In genomic region chr2:98773169-98773568, GRCh38 we compare ENCODE assay signal across 21 cellular contexts. TPM values are rescaled to one million over a fixed set of nuclear protein-coding genes. Genes with fewer than 3 reads are reported as not detected.
DNase-seq lines count a peak whose midpoint lies in the region; ATAC-seq, FAIRE-seq and TF ChIP-seq lines count a peak whose summit lies in the region.
"Had no signal": no experiment of that assay in that cellular context is flagged by ENCODE, and none has a peak within 500 bp of the region (broad histone marks: within the 10 kb centered on the region; RNA-seq: fewer than 3 reads in every experiment).

No MANE protein-coding gene starts in this region.

- H4K5ac ChIP-seq in H1 (ENCODE audit: insufficient read length, low read depth, low read length), result no peak overlapping the region

- H2AK5ac ChIP-seq in H1 (ENCODE audit: low read depth, low read length), result 0 out of 2 replicates have a peak overlapping the region, but pooled peaks have one; percentile 45

- no peaks in the 10 kb centered on the region for H3K79me2 ChIP-seq in H1 (ENCODE audit: control insufficient read depth in 1 of 2, insufficient read depth in 2 of 2, low read length in 2 of 2)

- no peak overlapping the region for H3K23ac ChIP-seq in H1 (ENCODE audit: insufficient read length)

- TF ChIP-seq EP300 in H1 (IDR thresholded peaks at IDR 0.05; ENCODE audit: borderline replicate concordance in 1 of 2, low read depth in 2 of 2, low read length in 2 of 2), result no peak

- no peaks in the 10 kb centered on the region for H3K23me2 ChIP-seq in H1 (ENCODE audit: low read depth, low read length)

- H3K27ac Mint-ChIP-seq in activated T-cell treated with anti-CD3 and anti-CD28 coated beads, Interleukin-2, amount 50 U/mL, for 24 hours, result peak overlapping the region; percentile 90
- peak overlapping the region; percentile 97 for H3K27ac Mint-ChIP-seq in T-helper 17 cell
- H3K27ac Mint-ChIP-seq in stimulated activated effector memory CD8-positive, alpha-beta T cell treated with anti-CD3 and anti-CD28 coated beads, Interleukin-12 subunit alpha, Interleukin-12 subunit beta, amount 100 ng/mL, for 72 hours, result peak overlapping the region; percentile 94

- TF ChIP-seq RAD21 in H1 (IDR thresholded peaks at IDR 0.05 in 1 of 2, conservative IDR thresholded peaks at IDR 0.05 in 1 of 2; ENCODE audit: low read depth in 2 of 2, low read length in 2 of 2), result no peak

- H3K36me3 Mint-ChIP-seq in activated T-cell treated with anti-CD3 and anti-CD28 coated beads, Interleukin-2, amount 50 U/mL, for 24 hours (ENCODE audit: low read depth), result no peaks in the 10 kb centered on the region
- peaks cover 2% of the 10 kb centered on the region for H3K36me3 Mint-ChIP-seq in T-helper 17 cell (ENCODE audit: low read depth)
- peaks cover 7% of the 10 kb centered on the region for H3K36me3 Mint-ChIP-seq in stimulated activated effector memory CD8-positive, alpha-beta T cell treated with anti-CD3 and anti-CD28 coated beads, Interleukin-12 subunit alpha, Interleukin-12 subunit beta, amount 100 ng/mL, for 72 hours

- peak overlapping the region; percentile 60; the same call in 1 of the 2 replicates for H2AFZ ChIP-seq in H1 (ENCODE audit: low read length)

- 0 out of 2 replicates have a peak overlapping the region, but pooled peaks have one; percentile 60 for H2BK12ac ChIP-seq in H1 (ENCODE audit: low read depth, low read length)

- H3K36me3 ChIP-seq in H1 (ENCODE audit: control insufficient read depth in 2 of 4, insufficient read depth in 4 of 4, low read length in 3 of 4), result no peaks in the 10 kb centered on the region
- H3K36me3 ChIP-seq: left ventricle myocardium inferior had no signal

- no peaks in the 10 kb centered on the region for H3K27me3 Mint-ChIP-seq in activated T-cell treated with anti-CD3 and anti-CD28 coated beads, Interleukin-2, amount 50 U/mL, for 24 hours
- H3K27me3 Mint-ChIP-seq in T-helper 17 cell, result no peaks in the 10 kb centered on the region

- no peak overlapping the region for H3K9ac ChIP-seq in H1 (replicated peaks in 1 of 4; ENCODE audit: extremely low read depth in 1 of 4, low read depth in 3 of 4, low read length in 3 of 4)

- no peaks in the 10 kb centered on the region for H3K9me3 ChIP-seq in T-helper 17 cell (ENCODE audit: control insufficient read depth, low read length, poor library complexity, severe bottlenecking)
- H3K9me3 ChIP-seq in H1 (ENCODE audit: insufficient read depth in 2 of 2, low read depth in 1 of 2, low read length in 1 of 2), result 0 out of 4 replicates have a peak, but pooled peaks cover 0 to 3% of the 10 kb centered on the region in 2 experiments
- H3K9me3 ChIP-seq: left ventricle myocardium inferior had no signal

- no peak overlapping the region for H3K27ac ChIP-seq in H1 (ENCODE audit: low read depth, low read length)

- WGBS in H1 (ENCODE audit: extremely low coverage in 1 of 2, insufficient coverage in 1 of 2, insufficient read length in 1 of 2, insufficient replicate concordance in 2 of 2, low coverage in 1 of 2, low lambda C conversion rate in 2 of 2, missing lambda C conversion rate in 1 of 2), 2 experiments, result 91% methylated on average over 5 of the region's 5 CpGs; no CpG with 5 or more reads in 1 of the 2 experiments

- no peak overlapping the region for H3K18ac ChIP-seq in H1 (ENCODE audit: extremely low read depth, low read length)

- H3K9me3 Mint-ChIP-seq in activated T-cell treated with anti-CD3 and anti-CD28 coated beads, Interleukin-2, amount 50 U/mL, for 24 hours, result no peaks in the 10 kb centered on the region
- no peaks in the 10 kb centered on the region for H3K9me3 Mint-ChIP-seq in stimulated activated effector memory CD8-positive, alpha-beta T cell treated with anti-CD3 and anti-CD28 coated beads, Interleukin-12 subunit alpha, Interleukin-12 subunit beta, amount 100 ng/mL, for 72 hours

- H3K79me1 ChIP-seq in H1 (ENCODE audit: low read depth, low read length), result no peaks in the 10 kb centered on the region

- H3K4me3 ChIP-seq in H1 (ENCODE audit: extremely low read depth in 1 of 4, insufficient read depth in 2 of 4, low read depth in 3 of 4, low read length in 4 of 4), result no peak overlapping the region
- H3K4me3 ChIP-seq: left ventricle myocardium inferior, skin epidermis had no signal

- ATAC-seq in T-helper 17 cell, result no peak
- ATAC-seq in stimulated activated effector memory CD8-positive, alpha-beta T cell treated with anti-CD3 and anti-CD28 coated beads, Interleukin-12 subunit alpha, Interleukin-12 subunit beta, amount 100 ng/mL, for 72 hours, result no peak
- no peak for ATAC-seq in HG03442 (IDR thresholded peaks at IDR 0.05; ENCODE audit: unreplicated experiment)

- no peak for FAIRE-seq in H1 (lab: Jason Lieb, UNC)
- FAIRE-seq: endothelial cell of umbilical vein, urothelium cell line had no signal

- TF ChIP-seq CTCF in H1 (IDR thresholded peaks at IDR 0.05; ENCODE audit: control extremely low read depth in 1 of 3, insufficient read depth in 1 of 3, low read depth in 1 of 3, low read length in 3 of 3), result no peak

- no peak overlapping the region for H2BK120ac ChIP-seq in H1 (replicated peaks; ENCODE audit: low read depth, low read length)

- peak overlapping the region; percentile 20; the same call in 1 of the 2 replicates for H4K8ac ChIP-seq in H1 (ENCODE audit: extremely low read depth, insufficient read depth, low read length)

- H3K56ac ChIP-seq in H1 (replicated peaks; ENCODE audit: insufficient read length, low read depth, low read length), result no peak overlapping the region

- H2BK5ac ChIP-seq in H1 (ENCODE audit: low read depth, low read length), result 0 out of 2 replicates have a peak overlapping the region, but pooled peaks have one; percentile 72

- H3K14ac ChIP-seq in H1 (ENCODE audit: insufficient read length), result no peak overlapping the region

- no peaks in the 10 kb centered on the region for H4K20me1 ChIP-seq in H1 (replicated peaks in 1 of 2; ENCODE audit: control insufficient read depth in 1 of 2, insufficient read depth in 2 of 2, low read length in 2 of 2)

- peak overlapping the region; percentile 36 for H4K91ac ChIP-seq in H1 (replicated peaks; ENCODE audit: insufficient read length, low read length)

- no peak for DNase-seq in activated T-cell treated with anti-CD3 and anti-CD28 coated beads, Interleukin-2, amount 50 U/mL, for 24 hours
- DNase-seq in activated T-cell treated with anti-CD3 and anti-CD28 coated beads for 4 hours, result no peak
- no peak for DNase-seq in T-helper 17 cell
- no peak for DNase-seq in H1 (ENCODE audit: low read depth in 1 of 2, low spot score in 2 of 2)
- DNase-seq in stimulated activated effector memory CD8-positive, alpha-beta T cell treated with anti-CD3 and anti-CD28 coated beads, Interleukin-12 subunit alpha, Interleukin-12 subunit beta, amount 100 ng/mL, for 72 hours (ENCODE audit: low spot score in 2 of 2), result no peak
- no peak for DNase-seq in ureter (ENCODE audit: low spot score)
- DNase-seq in stimulated activated naive CD4-positive, alpha-beta T cell treated with Interleukin-2 at 50 U/mL for 16 hours (lab: John Stamatoyannopoulos, UW), result no peak
- DNase-seq: ACHN; activated CD8-positive, alpha-beta memory T cell treated with anti-CD3 and anti-CD28 coated beads, Interleukin-2, amount 50 U/mL, for 4 hours; anterior cingulate cortex; COR-L47; foreskin melanocyte; left ventricle myocardium inferior; NCI-H1048; NCI-H2171; posterior cingulate gyrus had no signal

- POLR2A ChIA-PET in H1 (lab: Charles Lee; ENCODE audit: partially characterized antibody), result interaction anchor here (1.9 kb wide), 1 partner anchor 15 kb away, joined by 4 read pairs; no protein-coding TSS in a partner anchor

- no peak overlapping the region for H2BK15ac ChIP-seq in H1 (ENCODE audit: low read length)

- no peak overlapping the region for H3K4ac ChIP-seq in H1 (replicated peaks; ENCODE audit: insufficient read length, low read depth, low read length)

- TF ChIP-seq POLR2A in H1 (IDR thresholded peaks at IDR 0.05; ENCODE audit: control extremely low read depth in 1 of 2, low read depth in 2 of 2, low read length in 2 of 2), result no peak

- no peak overlapping the region for H3K4me2 ChIP-seq in H1 (ENCODE audit: insufficient read depth in 1 of 2, low read depth in 2 of 2, low read length in 2 of 2)

- H2BK20ac ChIP-seq in H1 (ENCODE audit: low read length), result no peak overlapping the region; the same call in 1 of the 2 replicates

- H3K4me1 ChIP-seq in H1 (replicated peaks in 1 of 4; ENCODE audit: control insufficient read depth in 3 of 4, insufficient read depth in 4 of 4, low read length in 3 of 4), result peaks cover 3 to 9% (median 5%) of the 10 kb centered on the region in 4 experiments; a peak in 5 of 7 replicates

- H3K27me3 ChIP-seq in H1 (replicated peaks in 1 of 4; ENCODE audit: control insufficient read depth in 3 of 4, extremely low read depth in 1 of 4, insufficient read depth in 3 of 4, low read length in 3 of 4), result no peaks in the 10 kb centered on the region

- CTCF ChIA-PET in H1 (lab: Charles Lee; ENCODE audit: partially characterized antibody), result interaction anchor here (0.7 to 1.1 kb wide), 2 partner anchors 22 to 44 kb away, joined by 3 read pairs; no protein-coding TSS in a partner anchor

- peaks cover 61% of the 10 kb centered on the region for H3K4me1 Mint-ChIP-seq in activated T-cell treated with anti-CD3 and anti-CD28 coated beads, Interleukin-2, amount 50 U/mL, for 24 hours (ENCODE audit: low read depth)
- peaks cover 61% of the 10 kb centered on the region for H3K4me1 Mint-ChIP-seq in T-helper 17 cell
- peaks cover 56% of the 10 kb centered on the region for H3K4me1 Mint-ChIP-seq in stimulated activated effector memory CD8-positive, alpha-beta T cell treated with anti-CD3 and anti-CD28 coated beads, Interleukin-12 subunit alpha, Interleukin-12 subunit beta, amount 100 ng/mL, for 72 hours

- H3K4me3 Mint-ChIP-seq in activated T-cell treated with anti-CD3 and anti-CD28 coated beads, Interleukin-2, amount 50 U/mL, for 24 hours, result no peak overlapping the region
- H3K4me3 Mint-ChIP-seq in T-helper 17 cell, result peak overlapping the region; percentile 95
- H3K4me3 Mint-ChIP-seq in stimulated activated effector memory CD8-positive, alpha-beta T cell treated with anti-CD3 and anti-CD28 coated beads, Interleukin-12 subunit alpha, Interleukin-12 subunit beta, amount 100 ng/mL, for 72 hours, result peak overlapping the region; percentile 76

TF ChIP-seq in H1, 55 proteins besides CTCF, POLR2A, EP300 and RAD21 (continues in another document):
- TF ChIP-seq SIRT6 (IDR thresholded peaks at IDR 0.05; ENCODE audit: low read length) (no peak), CHD2 (IDR thresholded peaks at IDR 0.05; ENCODE audit: low read length) (no peak), SP1 (IDR thresholded peaks at IDR 0.05; ENCODE audit: low read depth, low read length) (no peak)

RNA-seq across cellular contexts. Expression of gene MGAT4A, which starts 42.2 kb away (rescaled TPM):
- 100 to 1,000 TPM; 187 to 205 TPM for total RNA-seq in T-helper 17 cell
- 7.3 and 7.7 TPM in 2 replicates for total RNA-seq in H1 (2021; fragmentation: NEBNext Ultra II Directional; extraction: Animal tissue kit (Norgen Biotek cat#: 25700))
- polyA plus RNA-seq in H1 (2011; rRNA removed), result 0.88 and 1.4 TPM in 2 replicates
- 1.1 TPM for polyA plus RNA-seq in H1 (2011; cell fraction: cytosol; rRNA removed)
- 0.77 TPM for polyA plus RNA-seq in H1 (2011; cell fraction: nucleus; rRNA removed)
- polyA plus RNA-seq in H1 (2012, experiment 1 of 2), result 2.2 to 4.4 TPM (median 2.8 TPM) in 4 replicates
- polyA plus RNA-seq in H1 (2012, experiment 2 of 2), result 0.76 TPM
- polyA plus RNA-seq in H1 (2013, experiment 1 of 2), result 2.2 TPM
- 2.3 TPM for polyA plus RNA-seq in H1 (2013, experiment 2 of 2)
- 2.8 and 3.1 TPM in 2 replicates for polyA minus RNA-seq in H1 (2011; rRNA and poly(A)+ RNA removed)
- polyA minus RNA-seq in H1 (2011; cell fraction: cytosol; rRNA and poly(A)+ RNA removed), result 0.95 TPM
- polyA minus RNA-seq in H1 (2011; cell fraction: nucleus; rRNA and poly(A)+ RNA removed), result 4.7 TPM
- 63.8 TPM for total RNA-seq in ureter
- total RNA-seq: RPMI7951 had no signal
